Comparison of ENCODE assay signal across 1 cellular context in the genomic region with DNA sequence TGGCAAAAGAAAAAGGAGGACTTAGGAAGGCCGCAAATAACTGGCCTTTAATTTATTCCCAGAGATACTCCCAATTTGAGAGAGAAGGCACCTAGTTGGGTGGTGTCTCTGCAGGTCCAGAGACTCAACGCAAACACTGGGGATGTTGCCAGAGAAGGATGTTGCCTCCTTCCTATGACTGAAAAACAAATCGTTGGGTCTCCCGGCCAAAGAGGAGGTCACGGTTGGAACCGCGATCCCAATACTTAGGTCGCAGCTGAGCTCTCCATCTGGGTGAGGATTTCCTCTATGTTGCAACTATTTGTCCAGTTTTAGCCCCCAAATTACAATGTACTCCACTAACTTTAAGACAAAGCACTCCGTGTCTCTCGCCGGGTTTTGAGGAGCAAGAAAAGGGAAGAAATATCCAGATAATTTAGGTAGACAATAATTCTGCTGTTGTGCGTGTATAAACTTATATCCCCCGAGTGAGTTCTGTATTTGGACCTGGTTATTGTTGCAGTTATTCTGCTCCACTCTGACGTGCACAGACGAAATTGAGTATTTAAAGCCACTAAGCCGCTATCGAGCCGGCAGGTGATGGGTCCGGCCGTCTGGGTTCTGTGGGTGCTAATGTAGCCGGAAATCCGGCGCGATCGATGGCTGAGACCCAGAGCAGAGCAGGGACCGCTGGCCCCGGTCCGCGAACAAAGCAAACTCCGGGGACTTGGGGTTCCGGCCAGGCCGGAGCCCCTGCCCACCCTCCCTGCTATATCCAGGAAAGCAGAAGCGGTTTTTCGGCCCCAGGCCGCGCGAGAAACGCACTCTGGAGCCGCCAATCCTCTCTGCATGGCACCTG.
TF ChIP-seq lines count a peak whose summit lies in the region.

No MANE protein-coding gene starts in this region.

TF ChIP-seq in HepG2, 621 proteins besides CTCF, POLR2A, EP300 and RAD21:
- TF ChIP-seq EZH2 (conservative IDR thresholded peaks at IDR 0.05; ENCODE audit: low read depth, low read length): peak; percentile 78; the same call in 1 of the 2 replicates
- no peak for TF ChIP-seq NBN (conservative IDR thresholded peaks at IDR 0.05)
